8 cellular contexts compared by ENCODE assay signal in genomic region chr22:22903781-22904192, GRCh38. TPM values are rescaled to one million over a fixed set of nuclear protein-coding genes. Genes with fewer than 3 reads are reported as not detected.
"Had no signal": no experiment of that assay in that cellular context is flagged by ENCODE, and none has a peak within 500 bp of the region (broad histone marks: within the 10 kb centered on the region; RNA-seq: fewer than 3 reads in every experiment).

No MANE protein-coding gene starts in this region.

RNA-seq across cellular contexts. Expression of gene IGLL5, which starts 16.2 kb away (rescaled TPM):
- total RNA-seq: activated CD4-positive, alpha-beta memory T cell treated with anti-CD3 and anti-CD28 coated beads, Interleukin-2, amount 10 ng/mL, durations not matched to agents 7 days and 5 days; activated CD4-positive, alpha-beta T cell treated with anti-CD3 and anti-CD28 coated beads, Interleukin-2, amount 10 ng/mL, durations not matched to agents 7 days and 5 days; activated naive CD8-positive, alpha-beta T cell treated with anti-CD3 and anti-CD28 coated beads, Interleukin-2, amount 10 ng/mL, durations not matched to agents 7 days and 5 days; cardiac muscle cell; hepatocyte; mammary epithelial cell; mesothelial cell of epicardium; T-helper 1 cell treated with Interleukin-12 subunit alpha and Interleukin-12 subunit beta and Interleukin-4 antibody, amounts not matched to agents 30 ng/mL and 1 ng/mL, for 36 hours had no signal
- polyA plus RNA-seq: cardiac muscle cell, hepatocyte, mammary epithelial cell had no signal
